11 cellular contexts compared by ENCODE assay signal in genomic region chr13:97285221-97285955, GRCh38.
"Had no signal": no experiment of that assay in that cellular context is flagged by ENCODE, and none has a peak within 500 bp of the region (broad histone marks: within the 10 kb centered on the region; RNA-seq: fewer than 3 reads in every experiment).

No MANE protein-coding gene starts in this region.

- ATAC-seq: activated naive CD8-positive, alpha-beta T cell treated with anti-CD3 and anti-CD28 coated beads, Interleukin-2, amount 50 U/mL, for 24 hours had no signal

- H3K9me3 ChIP-seq: ascending aorta, ovary, stomach, tibial artery had no signal

- DNase-seq: activated CD4-positive, alpha-beta memory T cell treated with anti-CD3 and anti-CD28 coated beads, Interleukin-2, amount 10 ng/mL, durations not matched to agents 7 days and 5 days; activated CD4-positive, alpha-beta T cell treated with anti-CD3 and anti-CD28 coated beads for 1 hour; activated naive CD4-positive, alpha-beta T cell treated with Interleukin-2 at 50 U/mL for 16 hours; activated naive CD8-positive, alpha-beta T cell treated with anti-CD3 and anti-CD28 coated beads, Interleukin-2, amount 50 U/mL, for 24 hours; ovary; stimulated activated CD4-positive, alpha-beta T cell treated with anti-CD3 and anti-CD28 coated beads, Interleukin-4, amount 100 ng/mL, for 4 hours; stomach; tibial artery had no signal

- H3K27me3 ChIP-seq: ascending aorta, neural progenitor cell, ovary, stomach, tibial artery had no signal

- H3K4me1 ChIP-seq: neural progenitor cell had no signal

- H3K4me2 ChIP-seq: neural progenitor cell had no signal

- H3K9ac ChIP-seq: neural progenitor cell had no signal

- H3K27ac ChIP-seq: neural progenitor cell, ovary, stomach had no signal

- H2AFZ ChIP-seq: neural progenitor cell had no signal

- H3K4me3 ChIP-seq: ascending aorta, neural progenitor cell, ovary, skin epidermis, stomach, tibial artery had no signal

- H3K36me3 ChIP-seq: ascending aorta, neural progenitor cell, ovary, stomach, tibial artery had no signal
